Comparison of ENCODE assay signal across 1 cellular context in the genomic region with DNA sequence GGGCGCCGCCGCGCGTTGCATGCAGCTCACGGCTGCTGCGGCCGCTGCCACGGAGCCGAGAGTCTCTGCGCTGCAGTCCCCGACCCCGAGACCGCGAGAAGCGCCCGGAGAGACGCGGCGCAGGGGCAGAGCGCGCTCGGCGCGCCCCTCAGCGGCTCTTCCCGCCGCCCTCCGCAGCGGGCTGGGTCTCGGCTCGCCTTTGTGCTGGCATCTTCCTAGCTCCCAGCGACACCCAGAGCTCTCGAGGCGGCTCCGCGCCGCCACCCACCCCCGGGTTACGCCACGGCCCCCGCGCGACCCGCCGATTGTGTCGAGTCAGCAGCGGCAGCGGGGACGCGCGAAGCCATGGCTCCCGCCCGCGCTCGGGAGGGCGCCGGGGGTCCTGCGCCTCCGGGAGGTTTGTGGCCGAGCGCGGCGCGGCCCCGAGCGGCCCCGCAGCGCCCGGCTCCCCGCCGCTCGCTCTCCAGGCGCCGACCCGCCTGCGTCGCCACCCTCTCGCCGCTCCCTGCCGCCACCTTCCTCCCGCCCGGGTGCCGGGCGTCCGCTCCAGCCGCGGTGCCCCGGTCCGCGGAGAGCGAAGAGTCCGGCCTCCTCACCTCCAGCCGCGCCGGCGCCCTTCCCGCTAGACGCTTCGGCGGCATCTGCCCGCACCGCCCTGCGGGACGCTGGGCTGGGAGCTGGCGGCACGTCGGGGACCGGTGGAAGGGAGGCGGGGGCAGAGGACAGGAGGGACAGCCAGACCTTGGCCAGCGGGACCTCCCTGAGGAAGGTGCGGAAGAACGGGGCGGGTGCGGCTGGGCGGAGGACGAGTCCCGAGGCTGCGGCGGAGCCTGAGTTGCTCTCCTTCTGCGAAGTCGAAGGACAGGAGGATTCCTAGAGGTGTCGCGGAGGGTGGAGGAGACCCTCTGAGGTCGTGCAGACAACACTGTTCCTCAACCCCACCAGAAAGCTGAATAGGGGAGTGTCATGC.
TF ChIP-seq lines count a peak whose summit lies in the region.

TSS of gene HECW2 (minus strand) at position 643 of the 970 bp plus-strand sequence.

TF ChIP-seq in liver, 16 proteins besides CTCF, POLR2A, EP300 and RAD21 (continued from another document):
- TF ChIP-seq, protein P1, sequence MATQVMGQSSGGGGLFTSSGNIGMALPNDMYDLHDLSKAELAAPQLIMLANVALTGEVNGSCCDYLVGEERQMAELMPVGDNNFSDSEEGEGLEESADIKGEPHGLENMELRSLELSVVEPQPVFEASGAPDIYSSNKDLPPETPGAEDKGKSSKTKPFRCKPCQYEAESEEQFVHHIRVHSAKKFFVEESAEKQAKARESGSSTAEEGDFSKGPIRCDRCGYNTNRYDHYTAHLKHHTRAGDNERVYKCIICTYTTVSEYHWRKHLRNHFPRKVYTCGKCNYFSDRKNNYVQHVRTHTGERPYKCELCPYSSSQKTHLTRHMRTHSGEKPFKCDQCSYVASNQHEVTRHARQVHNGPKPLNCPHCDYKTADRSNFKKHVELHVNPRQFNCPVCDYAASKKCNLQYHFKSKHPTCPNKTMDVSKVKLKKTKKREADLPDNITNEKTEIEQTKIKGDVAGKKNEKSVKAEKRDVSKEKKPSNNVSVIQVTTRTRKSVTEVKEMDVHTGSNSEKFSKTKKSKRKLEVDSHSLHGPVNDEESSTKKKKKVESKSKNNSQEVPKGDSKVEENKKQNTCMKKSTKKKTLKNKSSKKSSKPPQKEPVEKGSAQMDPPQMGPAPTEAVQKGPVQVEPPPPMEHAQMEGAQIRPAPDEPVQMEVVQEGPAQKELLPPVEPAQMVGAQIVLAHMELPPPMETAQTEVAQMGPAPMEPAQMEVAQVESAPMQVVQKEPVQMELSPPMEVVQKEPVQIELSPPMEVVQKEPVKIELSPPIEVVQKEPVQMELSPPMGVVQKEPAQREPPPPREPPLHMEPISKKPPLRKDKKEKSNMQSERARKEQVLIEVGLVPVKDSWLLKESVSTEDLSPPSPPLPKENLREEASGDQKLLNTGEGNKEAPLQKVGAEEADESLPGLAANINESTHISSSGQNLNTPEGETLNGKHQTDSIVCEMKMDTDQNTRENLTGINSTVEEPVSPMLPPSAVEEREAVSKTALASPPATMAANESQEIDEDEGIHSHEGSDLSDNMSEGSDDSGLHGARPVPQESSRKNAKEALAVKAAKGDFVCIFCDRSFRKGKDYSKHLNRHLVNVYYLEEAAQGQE (IDR thresholded peaks at IDR 0.05) = no peak
- TF ChIP-seq MAX (IDR thresholded peaks at IDR 0.05) = no peak
- no peak for TF ChIP-seq FOXA2 (IDR thresholded peaks at IDR 0.05)
- no peak for TF ChIP-seq ATF3 (IDR thresholded peaks at IDR 0.05)
- TF ChIP-seq HNF4G (IDR thresholded peaks at IDR 0.05) = no peak
- TF ChIP-seq TAF1 (conservative IDR thresholded peaks at IDR 0.05) = no peak
- no peak for TF ChIP-seq YY1 (IDR thresholded peaks at IDR 0.05)
